ENCODE assay signal across 17 cellular contexts in the genomic region with DNA sequence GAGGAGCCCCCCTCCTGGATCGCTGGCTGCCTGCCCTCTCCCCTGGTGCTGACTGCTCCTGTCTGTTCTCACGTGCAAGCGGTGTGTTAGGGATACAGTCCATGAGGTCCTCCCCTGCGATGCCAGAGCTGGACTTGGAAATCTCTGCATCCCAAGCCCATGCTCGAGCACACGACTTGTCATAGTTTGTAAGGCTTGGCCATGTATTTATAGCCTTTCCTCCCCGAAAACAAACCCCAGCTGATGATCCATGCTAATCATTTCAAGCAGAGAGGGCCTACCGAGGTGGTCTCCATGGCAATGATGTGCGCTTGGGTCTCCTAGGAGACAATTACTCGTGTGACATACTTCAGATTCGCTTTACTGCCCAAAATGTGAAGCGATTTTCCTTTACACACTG.
"Had no signal": no experiment of that assay in that cellular context is flagged by ENCODE, and none has a peak within 500 bp of the region (broad histone marks: within the 10 kb centered on the region; RNA-seq: fewer than 3 reads in every experiment).

No MANE protein-coding gene starts in this region.

- H3K27me3 ChIP-seq: dorsolateral prefrontal cortex, ovary, right lobe of liver, suprapubic skin, upper lobe of left lung had no signal

- H3K27ac Mint-ChIP-seq: activated naive CD8-positive, alpha-beta T cell; stimulated activated naive CD8-positive, alpha-beta T cell treated with anti-CD3 and anti-CD28 coated beads, Interleukin-15, amount 100 ng/mL, for 72 hours had no signal

- H3K4me1 ChIP-seq: right lobe of liver, suprapubic skin, upper lobe of left lung had no signal

- H3K36me3 Mint-ChIP-seq: activated naive CD8-positive, alpha-beta T cell had no signal

- H3K4me3 Mint-ChIP-seq: activated naive CD8-positive, alpha-beta T cell; stimulated activated naive CD8-positive, alpha-beta T cell treated with anti-CD3 and anti-CD28 coated beads, Interleukin-15, amount 100 ng/mL, for 72 hours had no signal

- H3K36me3 ChIP-seq: ovary, right lobe of liver, suprapubic skin, upper lobe of left lung, WERI-Rb-1 had no signal

- H3K4me3 ChIP-seq: ovary, right lobe of liver, suprapubic skin, upper lobe of left lung had no signal

- DNase-seq: activated CD4-positive, alpha-beta T cell treated with anti-CD3 and anti-CD28 coated beads, Interleukin-2, amount 50 U/mL, for 4 hours; activated T-cell treated with anti-CD3 and anti-CD28 coated beads for 4 hours; dorsolateral prefrontal cortex; foreskin melanocyte; kidney glomerular epithelial cell; left ventricle myocardium superior; ovary; right lobe of liver; small intestine; stimulated activated CD4-positive, alpha-beta T cell treated with anti-CD3 and anti-CD28 coated beads, Interleukin-15, amount 100 ng/mL, for 24 hours; stimulated activated CD4-positive, alpha-beta T cell treated with anti-CD3 and anti-CD28 coated beads, Interleukin-2, amount 100 ng/mL, for 48 hours; stimulated activated naive CD8-positive, alpha-beta T cell treated with anti-CD3 and anti-CD28 coated beads, Interleukin-15, amount 100 ng/mL, for 72 hours; WERI-Rb-1 had no signal

- H3K4me1 Mint-ChIP-seq: stimulated activated naive CD8-positive, alpha-beta T cell treated with anti-CD3 and anti-CD28 coated beads, Interleukin-15, amount 100 ng/mL, for 72 hours had no signal

- H3K9me3 Mint-ChIP-seq: stimulated activated naive CD8-positive, alpha-beta T cell treated with anti-CD3 and anti-CD28 coated beads, Interleukin-15, amount 100 ng/mL, for 72 hours had no signal

- H3K27ac ChIP-seq: epithelial cell of prostate, ovary, right lobe of liver, suprapubic skin, upper lobe of left lung, WERI-Rb-1 had no signal

- H3K9me3 ChIP-seq: ovary, right lobe of liver, suprapubic skin, upper lobe of left lung had no signal
